Comparison of ENCODE assay signal across 34 cellular contexts in genomic region chrX:78801522-78801921, GRCh38.
"Had no signal": no experiment of that assay in that cellular context is flagged by ENCODE, and none has a peak within 500 bp of the region (broad histone marks: within the 10 kb centered on the region; RNA-seq: fewer than 3 reads in every experiment).

No MANE protein-coding gene starts in this region.

- H3K9me3 ChIP-seq: MG63 had no signal

- DNase-seq: Karpas-422, Kasumi-1, MG63, MM.1S, MV-4-11, NCI-H1048, NCI-H1092, NCI-H1092 treated with DMSO at 0.1 percent for 48 hours, NCI-H1105, NCI-H1105 treated with DMSO at 0.1 percent for 48 hours, NCI-H1417, NCI-H1417 treated with DMSO at 0.1 percent for 48 hours, NCI-H1436, NCI-H1436 treated with DMSO at 0.1 percent for 48 hours, NCI-H146, NCI-H1694, NCI-H1694 treated with DMSO at 0.1 percent for 48 hours, NCI-H187, NCI-H187 treated with DMSO at 0.1 percent for 48 hours, NCI-H1930, NCI-H2029, NCI-H2029 treated with DMSO at 0.1 percent for 48 hours, NCI-H2081, NCI-H2081 treated with DMSO at 0.1 percent for 48 hours, NCI-H2107, NCI-H2171, NCI-H2171 treated with DMSO at 0.1 percent for 48 hours, NCI-H2227 treated with DMSO at 0.1 percent for 48 hours, NCI-H226, NCI-H345, NCI-H446, NCI-H446 treated with DMSO at 0.1 percent for 48 hours, NCI-H510A, NCI-H510A treated with DMSO at 0.1 percent for 48 hours had no signal

- H3K36me3 ChIP-seq: MG63 had no signal

- H3K4me3 ChIP-seq: MG63 had no signal

- H3K27me3 ChIP-seq: MG63 had no signal
